18 cellular contexts compared by ENCODE assay signal in genomic region chr11:104352036-104352435, GRCh38.
"Had no signal": no experiment of that assay in that cellular context is flagged by ENCODE, and none has a peak within 500 bp of the region (broad histone marks: within the 10 kb centered on the region; RNA-seq: fewer than 3 reads in every experiment).

No MANE protein-coding gene starts in this region.

- FAIRE-seq: pancreas had no signal

- DNase-seq: activated CD4-positive, alpha-beta T cell treated with anti-CD3 and anti-CD28 coated beads, Interleukin-2, amount 50 U/mL, for 4 hours; activated CD4-positive, CD25-positive, alpha-beta regulatory T cell treated with anti-CD3 and anti-CD28 coated beads, Interleukin-2, amount 50 U/mL, for 72 hours; activated gamma-delta T cell treated with Interleukin-2 at 50 U/mL for 16 hours; activated naive CD8-positive, alpha-beta T cell treated with anti-CD3 and anti-CD28 coated beads for 36 hours; activated T-cell treated with anti-CD3 and anti-CD28 coated beads, Interleukin-2, amount 50 U/mL, for 48 hours; anterior cingulate cortex; dorsolateral prefrontal cortex; foreskin melanocyte; head of caudate nucleus; islet precursor cell; lower lobe of right lung; midbrain; naive B cell; pancreas; stimulated activated CD4-positive, alpha-beta T cell treated with anti-CD3 and anti-CD28 coated beads, Interleukin-15, amount 100 ng/mL, for 24 hours; stimulated activated CD4-positive, alpha-beta T cell treated with anti-CD3 and anti-CD28 coated beads, Interleukin-4, amount 100 ng/mL, for 24 hours; stomach; T-helper 9 cell had no signal
